Comparison of ENCODE assay signal across 20 cellular contexts in the genomic region with DNA sequence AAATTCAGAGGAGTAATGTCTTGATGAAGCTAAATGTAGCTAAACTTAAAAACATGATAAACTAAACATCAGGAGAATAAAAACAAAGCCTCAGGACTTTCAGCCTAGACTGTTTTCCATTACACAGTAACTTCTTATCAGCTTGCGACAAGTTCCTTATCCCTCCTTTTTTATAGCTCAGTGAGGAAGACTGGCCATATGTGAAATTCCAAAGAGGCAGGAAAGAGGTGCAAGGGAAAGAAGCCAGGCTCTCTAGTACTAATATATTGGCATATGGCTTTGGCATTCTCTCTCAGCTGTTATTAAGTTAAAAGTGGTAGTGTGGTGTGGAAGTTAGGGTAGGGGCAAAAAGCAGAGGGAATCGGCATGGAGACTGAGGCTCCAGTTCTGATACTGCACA. TPM values are rescaled to one million over a fixed set of nuclear protein-coding genes. Genes with fewer than 3 reads are reported as not detected.
DNase-seq lines count a peak whose midpoint lies in the region; ATAC-seq and TF ChIP-seq lines count a peak whose summit lies in the region.
"Had no signal": no experiment of that assay in that cellular context is flagged by ENCODE, and none has a peak within 500 bp of the region (broad histone marks: within the 10 kb centered on the region; RNA-seq: fewer than 3 reads in every experiment).

No MANE protein-coding gene starts in this region.

- no peak overlapping the region for H3K4me3 Mint-ChIP-seq in activated T-cell treated with anti-CD3 and anti-CD28 coated beads, Interleukin-2, amount 50 U/mL, for 72 hours
- no peak overlapping the region for H3K4me3 Mint-ChIP-seq in activated T-cell treated with anti-CD3 and anti-CD28 coated beads, Interleukin-2, amount 50 U/mL, for 4 hours
- no peak overlapping the region for H3K4me3 Mint-ChIP-seq in activated naive CD8-positive, alpha-beta T cell treated with anti-CD3 and anti-CD28 coated beads for 36 hours
- peak overlapping the region; percentile 51 for H3K4me3 Mint-ChIP-seq in neural crest cell
- H3K4me3 Mint-ChIP-seq: H9 had no signal

- H3K4me1 ChIP-seq in heart left ventricle: peaks cover 3 to 69% (median 38%) of the 10 kb centered on the region in 12 donors

- WGBS in heart left ventricle, 4 donors: 37 to 43% (median 39%) methylated on average over 2 of the region's 2 CpGs

- H3K27me3 ChIP-seq in heart left ventricle: no peaks in the 10 kb centered on the region

- peaks cover 42% of the 10 kb centered on the region for H3K4me1 Mint-ChIP-seq in activated T-cell treated with anti-CD3 and anti-CD28 coated beads, Interleukin-2, amount 50 U/mL, for 72 hours (ENCODE audit: low read depth)
- H3K4me1 Mint-ChIP-seq in activated T-cell treated with anti-CD3 and anti-CD28 coated beads, Interleukin-2, amount 50 U/mL, for 4 hours (ENCODE audit: low read depth): peaks cover 34% of the 10 kb centered on the region
- peaks cover 48% of the 10 kb centered on the region for H3K4me1 Mint-ChIP-seq in activated naive CD8-positive, alpha-beta T cell treated with anti-CD3 and anti-CD28 coated beads for 36 hours
- peaks cover 29% of the 10 kb centered on the region for H3K4me1 Mint-ChIP-seq in neural crest cell

- no peaks in the 10 kb centered on the region for H3K27me3 Mint-ChIP-seq in activated T-cell treated with anti-CD3 and anti-CD28 coated beads, Interleukin-2, amount 50 U/mL, for 72 hours (ENCODE audit: low read depth)
- H3K27me3 Mint-ChIP-seq in activated T-cell treated with anti-CD3 and anti-CD28 coated beads, Interleukin-2, amount 50 U/mL, for 4 hours (ENCODE audit: low read depth): no peaks in the 10 kb centered on the region
- H3K27me3 Mint-ChIP-seq in activated naive CD8-positive, alpha-beta T cell treated with anti-CD3 and anti-CD28 coated beads for 36 hours: no peaks in the 10 kb centered on the region
- H3K27me3 Mint-ChIP-seq in neural crest cell (ENCODE audit: low read depth): no peaks in the 10 kb centered on the region

- peak overlapping the region; percentile 44 to 97 (median 71) for H3K27ac ChIP-seq in heart left ventricle
- H3K27ac ChIP-seq: A549 had no signal

- peaks cover 9 to 24% of the 10 kb centered on the region in 2 donors for H3K36me3 Mint-ChIP-seq in activated T-cell treated with anti-CD3 and anti-CD28 coated beads, Interleukin-2, amount 50 U/mL, for 72 hours (ENCODE audit: insufficient read depth in 2 of 2)
- peaks cover 35% of the 10 kb centered on the region for H3K36me3 Mint-ChIP-seq in activated T-cell treated with anti-CD3 and anti-CD28 coated beads, Interleukin-2, amount 50 U/mL, for 4 hours (ENCODE audit: insufficient read depth)
- peaks cover 38% of the 10 kb centered on the region for H3K36me3 Mint-ChIP-seq in activated naive CD8-positive, alpha-beta T cell treated with anti-CD3 and anti-CD28 coated beads for 36 hours
- H3K36me3 Mint-ChIP-seq in neural crest cell (ENCODE audit: low read depth): peaks cover 16% of the 10 kb centered on the region

- H3K27ac Mint-ChIP-seq in activated T-cell treated with anti-CD3 and anti-CD28 coated beads, Interleukin-2, amount 50 U/mL, for 72 hours: peak overlapping the region; percentile 84
- H3K27ac Mint-ChIP-seq in activated naive CD8-positive, alpha-beta T cell treated with anti-CD3 and anti-CD28 coated beads for 36 hours: peak overlapping the region; percentile 45
- no peak overlapping the region for H3K27ac Mint-ChIP-seq in neural crest cell (ENCODE audit: unreplicated experiment)
- H3K27ac Mint-ChIP-seq: H9 had no signal

- peaks cover 0 to 72% (median 62%) of the 10 kb centered on the region in 9 donors for H3K36me3 ChIP-seq in heart left ventricle

- no peak for ATAC-seq in activated T-cell treated with anti-CD3 and anti-CD28 coated beads, Interleukin-2, amount 50 U/mL, for 72 hours (replicated peaks in 1 of 2)
- ATAC-seq in activated T-cell treated with anti-CD3 and anti-CD28 coated beads, Interleukin-2, amount 50 U/mL, for 4 hours: no peak
- ATAC-seq in heart left ventricle (peak; percentile 21 to 38 (median 24)), sciatic nerve (no peak)
- ATAC-seq: A549 had no signal

- H3K9me3 ChIP-seq in heart left ventricle: no peaks in the 10 kb centered on the region
- H3K9me3 ChIP-seq: A549 had no signal

- no peak for DNase-seq in activated T-cell treated with anti-CD3 and anti-CD28 coated beads, Interleukin-2, amount 50 U/mL, for 72 hours
- DNase-seq in activated T-cell treated with anti-CD3 and anti-CD28 coated beads, Interleukin-2, amount 50 U/mL, for 4 hours: no peak
- no peak for DNase-seq in activated naive CD8-positive, alpha-beta T cell treated with anti-CD3 and anti-CD28 coated beads for 36 hours
- DNase-seq in heart left ventricle: no peak
- DNase-seq in neural crest cell (ENCODE audit: low read depth, low spot score): no peak
- no peak for DNase-seq in DMS153 (lab: John Stamatoyannopoulos, UW)
- no peak for DNase-seq in GM10266 (ENCODE audit: extremely low spot score)
- no peak for DNase-seq in sciatic nerve (ENCODE audit: low spot score)
- DNase-seq: C1 segment of cervical spinal cord; EL; H9; IMR-90; Kasumi-1; NCI-H1105 treated with DMSO at 0.1 percent for 48 hours; NCI-H1930; NCI-H526 treated with DMSO at 0.1 percent for 48 hours; NK-92 treated with Interleukin-12 subunit alpha and Interleukin-12 subunit beta, amount 100 ng/mL, for 24 hours had no signal

- TF ChIP-seq CTCF in heart left ventricle (IDR thresholded peaks at IDR 0.05) (no peak), neural crest cell (conservative IDR thresholded peaks at IDR 0.05) (no peak), GM10266 (IDR thresholded peaks at IDR 0.05; ENCODE audit: control insufficient read depth, insufficient read depth, low read depth, missing control alignments) (no peak)

- H3K9me3 Mint-ChIP-seq in activated T-cell treated with anti-CD3 and anti-CD28 coated beads, Interleukin-2, amount 50 U/mL, for 72 hours: no peaks in the 10 kb centered on the region
- H3K9me3 Mint-ChIP-seq in activated T-cell treated with anti-CD3 and anti-CD28 coated beads, Interleukin-2, amount 50 U/mL, for 4 hours: no peaks in the 10 kb centered on the region
- H3K9me3 Mint-ChIP-seq in activated naive CD8-positive, alpha-beta T cell treated with anti-CD3 and anti-CD28 coated beads for 36 hours: no peaks in the 10 kb centered on the region
- H3K9me3 Mint-ChIP-seq in neural crest cell: no peaks in the 10 kb centered on the region
- H3K9me3 Mint-ChIP-seq: H9 had no signal

- H3K4me3 ChIP-seq in heart left ventricle: peak overlapping the region in 1 of 12 donors; percentile 2
- H3K4me3 ChIP-seq: A549 had no signal

- no peak for TF ChIP-seq POLR2A in heart left ventricle (IDR thresholded peaks at IDR 0.05)

- intact Hi-C loops in heart left ventricle (cut with DNase I) (loop anchor here in 2 of 10 donors (10.0 kb wide), 2 partner anchors 148 to 208 kb away; a partner anchor contains a TSS), sciatic nerve (cut with DNase I) (no loop called here)

RNA-seq across cellular contexts. Expression of a gene that starts 4.4 kb away (rescaled TPM):
- 10 to 100 TPM; 58.5 to 63.9 TPM for total RNA-seq in activated T-cell treated with anti-CD3 and anti-CD28 coated beads, Interleukin-2, amount 50 U/mL, for 72 hours
- 100 to 1,000 TPM in 2 of 3 donors, 10 to 100 TPM in 1; 94.7 to 118 (median 106) TPM for total RNA-seq in activated T-cell treated with anti-CD3 and anti-CD28 coated beads, Interleukin-2, amount 50 U/mL, for 4 hours
- total RNA-seq in activated naive CD8-positive, alpha-beta T cell treated with anti-CD3 and anti-CD28 coated beads for 36 hours: 10 to 100 TPM; 79.5 to 85.9 TPM
- 100 to 1,000 TPM in 5 of 9 donors, 10 to 100 TPM in 4; 73.8 to 173 (median 112) TPM for total RNA-seq in heart left ventricle
- 100 to 1,000 TPM; 176 to 728 TPM for polyA plus RNA-seq in heart left ventricle
- 27.5 and 27.7 TPM in 2 replicates for total RNA-seq in neural crest cell
- 38.8 TPM for total RNA-seq in sciatic nerve

RNA-seq across cellular contexts. Expression of a gene that starts 12.4 kb away (rescaled TPM):
- total RNA-seq in activated T-cell treated with anti-CD3 and anti-CD28 coated beads, Interleukin-2, amount 50 U/mL, for 72 hours: 1 to 10 TPM; 6.6 to 7.2 TPM
- 1 to 10 TPM in 2 of 3 donors, under 1 TPM in 1; 0.84 to 2.3 (median 2.0) TPM for total RNA-seq in activated T-cell treated with anti-CD3 and anti-CD28 coated beads, Interleukin-2, amount 50 U/mL, for 4 hours
- total RNA-seq in activated naive CD8-positive, alpha-beta T cell treated with anti-CD3 and anti-CD28 coated beads for 36 hours: 1 to 10 TPM; 1.6 to 2.0 TPM
- 100 to 1,000 TPM; 573 to 947 (median 768) TPM for total RNA-seq in heart left ventricle
- polyA plus RNA-seq in heart left ventricle: 1,000 to 10,000 TPM in 1 of 2 donors, 100 to 1,000 TPM in 1; 511 to 1,022 TPM
- total RNA-seq in neural crest cell: 2.8 and 3.8 TPM in 2 replicates
- 4.9 TPM for total RNA-seq in sciatic nerve

RNA-seq across cellular contexts. Expression of a gene that starts 30.0 kb away (rescaled TPM):
- total RNA-seq in activated T-cell treated with anti-CD3 and anti-CD28 coated beads, Interleukin-2, amount 50 U/mL, for 72 hours: under 1 TPM; 0.30 to 0.41 TPM
- total RNA-seq in activated T-cell treated with anti-CD3 and anti-CD28 coated beads, Interleukin-2, amount 50 U/mL, for 4 hours: under 1 TPM; 0.16 to 0.29 (median 0.25) TPM
- under 1 TPM; 0.28 to 0.47 TPM for total RNA-seq in activated naive CD8-positive, alpha-beta T cell treated with anti-CD3 and anti-CD28 coated beads for 36 hours
- 1 to 10 TPM in 3 of 9 donors, under 1 TPM in 5, not detected in 1; 0.16 to 1.9 (median 0.56) TPM for total RNA-seq in heart left ventricle
- polyA plus RNA-seq in heart left ventricle: under 1 TPM; 0.19 to 0.21 TPM
- 7.0 TPM in 2 replicates for total RNA-seq in neural crest cell
- 17.3 TPM for total RNA-seq in sciatic nerve
- total RNA-seq: HT1080, IMR-90, OCI-LY7 had no signal
- polyA plus RNA-seq: IMR-90 had no signal

Comparison
In these comparisons a context has a peak if more than half of its experiments do, and no peak if none do; other contexts are left out.
1. ATAC-seq: peak in heart left ventricle (4 of 4); none in activated T-cell treated with anti-CD3 and anti-CD28 coated beads, Interleukin-2, amount 50 U/mL, for 72 hours (0 of 2), activated T-cell treated with anti-CD3 and anti-CD28 coated beads, Interleukin-2, amount 50 U/mL, for 4 hours (0 of 2) and sciatic nerve (single experiment).
2. RNA of a gene that starts 12.4 kb away (total RNA-seq): 573 to 947 TPM in heart left ventricle; 6.6 to 7.2 TPM in activated T-cell treated with anti-CD3 and anti-CD28 coated beads, Interleukin-2, amount 50 U/mL, for 72 hours, 4.9 TPM in sciatic nerve (single experiment), 2.8 to 3.8 TPM in neural crest cell, 0.84 to 2.3 TPM in activated T-cell treated with anti-CD3 and anti-CD28 coated beads, Interleukin-2, amount 50 U/mL, for 4 hours and 1.6 to 2.0 TPM in activated naive CD8-positive, alpha-beta T cell treated with anti-CD3 and anti-CD28 coated beads for 36 hours; every median in the first group is over 10 times any median in the second.